Comparison of ENCODE assay signal across 23 cellular contexts in genomic region chr16:89210165-89210903, GRCh38. TPM values are rescaled to one million over a fixed set of nuclear protein-coding genes. Genes with fewer than 3 reads are reported as not detected.
DNase-seq lines count a peak whose midpoint lies in the region; TF ChIP-seq lines count a peak whose summit lies in the region.
"Had no signal": no experiment of that assay in that cellular context is flagged by ENCODE, and none has a peak within 500 bp of the region (broad histone marks: within the 10 kb centered on the region; RNA-seq: fewer than 3 reads in every experiment).

No MANE protein-coding gene starts in this region.

- H3K27me3 Mint-ChIP-seq in glutamatergic neuron (ENCODE audit: unreplicated experiment): no peaks in the 10 kb centered on the region
- H3K27me3 Mint-ChIP-seq in activated T-helper 1 cell treated with anti-CD3 and anti-CD28 coated beads, Interleukin-12 subunit alpha, Interleukin-12 subunit beta, Interleukin-2, Interleukin-4 antibody, amounts not matched to agents 30 ng/mL and 10 ng/mL and 1 ng/mL, durations not matched to agents 14 hours and 24 hours and 36 hours (ENCODE audit: insufficient read depth): peaks cover 7% of the 10 kb centered on the region

- no peak overlapping the region for H4K8ac ChIP-seq in trophoblast cell (ENCODE audit: low read depth, low read length)

- H3K4ac ChIP-seq in trophoblast cell (ENCODE audit: low read depth, low read length): no peak overlapping the region

- H2AK5ac ChIP-seq in trophoblast cell (ENCODE audit: low read length): no peak overlapping the region

- H3K4me3 Mint-ChIP-seq in glutamatergic neuron (ENCODE audit: unreplicated experiment): peak overlapping the region; percentile 56
- no peak overlapping the region for H3K4me3 Mint-ChIP-seq in activated T-helper 1 cell treated with anti-CD3 and anti-CD28 coated beads, Interleukin-12 subunit alpha, Interleukin-12 subunit beta, Interleukin-2, Interleukin-4 antibody, amounts not matched to agents 30 ng/mL and 10 ng/mL and 1 ng/mL, durations not matched to agents 14 hours and 24 hours and 36 hours
- H3K4me3 Mint-ChIP-seq: CD8-positive, alpha-beta T cell; HFFc6 had no signal

- no peak overlapping the region for H3K4me3 ChIP-seq in trophoblast cell (ENCODE audit: low read depth, low read length)
- H3K4me3 ChIP-seq in tibial nerve: no peak overlapping the region
- H3K4me3 ChIP-seq: K562, MG63, SJCRH30 had no signal

- no peak overlapping the region for H3K9ac ChIP-seq in trophoblast cell (ENCODE audit: low read length)

- peak overlapping the region; percentile 74 for H3K23ac ChIP-seq in trophoblast cell (ENCODE audit: low read length)

- H3K36me3 Mint-ChIP-seq in glutamatergic neuron (ENCODE audit: unreplicated experiment): no peaks in the 10 kb centered on the region
- no peaks in the 10 kb centered on the region for H3K36me3 Mint-ChIP-seq in activated T-helper 1 cell treated with anti-CD3 and anti-CD28 coated beads, Interleukin-12 subunit alpha, Interleukin-12 subunit beta, Interleukin-2, Interleukin-4 antibody, amounts not matched to agents 30 ng/mL and 10 ng/mL and 1 ng/mL, durations not matched to agents 14 hours and 24 hours and 36 hours (ENCODE audit: low read depth)
- H3K36me3 Mint-ChIP-seq: CD8-positive, alpha-beta T cell had no signal

- TF ChIP-seq CTCF in glutamatergic neuron (IDR thresholded peaks at IDR 0.05; ENCODE audit: partially characterized antibody, unreplicated experiment) (no peak), tibial nerve (IDR thresholded peaks at IDR 0.05) (no peak)

- H3K79me1 ChIP-seq in trophoblast cell (ENCODE audit: low read length): no peaks in the 10 kb centered on the region

- H2AFZ ChIP-seq in trophoblast cell (ENCODE audit: insufficient read depth, low read length, poor library complexity): no peak overlapping the region

- H2BK5ac ChIP-seq in trophoblast cell (ENCODE audit: low read depth, low read length, poor library complexity): no peak overlapping the region

- H3K14ac ChIP-seq in trophoblast cell (ENCODE audit: low read length): no peak overlapping the region

- no peak overlapping the region for H3K18ac ChIP-seq in trophoblast cell (ENCODE audit: low read length)

- no peaks in the 10 kb centered on the region for H3K27me3 ChIP-seq in trophoblast cell (ENCODE audit: insufficient read depth, low read length)
- H3K27me3 ChIP-seq in tibial nerve: no peaks in the 10 kb centered on the region
- H3K27me3 ChIP-seq: MG63, SJCRH30 had no signal

- H3K79me2 ChIP-seq in trophoblast cell (ENCODE audit: control insufficient read depth, insufficient read depth, low read length, poor library complexity): no peaks in the 10 kb centered on the region

- no peak overlapping the region for H2BK12ac ChIP-seq in trophoblast cell (ENCODE audit: low read length)

- peak; percentile 67 for DNase-seq in DMS 273 (lab: John Stamatoyannopoulos, UW; ENCODE audit: unreplicated experiment)
- DNase-seq in DMS 273 treated with DMSO at 0.1 percent for 48 hours (lab: John Stamatoyannopoulos, UW): no peak
- DNase-seq in NCI-H2171 (lab: John Stamatoyannopoulos, UW): peak; percentile 54
- no peak for DNase-seq in glutamatergic neuron
- no peak for DNase-seq in trophoblast cell
- no peak for DNase-seq in effector CD8-positive, alpha-beta T cell (lab: John Stamatoyannopoulos, UW)
- DNase-seq in activated T-helper 1 cell treated with anti-CD3 and anti-CD28 coated beads, Interleukin-12 subunit alpha, Interleukin-12 subunit beta, Interleukin-2, Interleukin-4 antibody, amounts not matched to agents 30 ng/mL and 10 ng/mL and 1 ng/mL, durations not matched to agents 14 hours and 24 hours and 36 hours (ENCODE audit: low spot score): no peak
- DNase-seq in tibial nerve (ENCODE audit: low spot score in 2 of 2): no peak
- DNase-seq: ACHN; Calu3; CD8-positive, alpha-beta T cell; H7; HFFc6; MG63; NCI-H1048; NCI-H1436; NCI-H187 treated with DMSO at 0.1 percent for 48 hours; NCI-H345; NCI-H774; NK-92 treated with Interleukin-12 subunit alpha and Interleukin-12 subunit beta, amount 100 ng/mL, for 24 hours had no signal

- no peak overlapping the region for H4K12ac ChIP-seq in trophoblast cell (ENCODE audit: low read depth, low read length)

- H3K4me1 ChIP-seq in trophoblast cell (ENCODE audit: control insufficient read depth in 1 of 2, insufficient read depth in 2 of 2, low read length in 2 of 2): no peaks in the 10 kb centered on the region
- H3K4me1 ChIP-seq in tibial nerve: peaks cover 0 to 8% (median 0%) of the 10 kb centered on the region in 4 donors

- H3K4me1 Mint-ChIP-seq in glutamatergic neuron (ENCODE audit: low read depth, unreplicated experiment): peaks cover 11% of the 10 kb centered on the region
- H3K4me1 Mint-ChIP-seq in activated T-helper 1 cell treated with anti-CD3 and anti-CD28 coated beads, Interleukin-12 subunit alpha, Interleukin-12 subunit beta, Interleukin-2, Interleukin-4 antibody, amounts not matched to agents 30 ng/mL and 10 ng/mL and 1 ng/mL, durations not matched to agents 14 hours and 24 hours and 36 hours (ENCODE audit: low read depth): no peaks in the 10 kb centered on the region

- intact Hi-C loops in activated T-helper 1 cell treated with anti-CD3 and anti-CD28 coated beads, Interleukin-12 subunit alpha, Interleukin-12 subunit beta, Interleukin-2, Interleukin-4 antibody, amounts not matched to agents 30 ng/mL and 10 ng/mL and 1 ng/mL, durations not matched to agents 14 hours and 24 hours and 36 hours (cut with micrococcal nuclease): loop anchor here (10.0 kb wide), 2 partner anchors 186 to 604 kb away; partner anchors contain the start of gene FANCA

- TF ChIP-seq EP300 in tibial nerve (IDR thresholded peaks at IDR 0.05): no peak

- H3K4me2 ChIP-seq in trophoblast cell (ENCODE audit: low read length): no peak overlapping the region

- H3K9me3 ChIP-seq in trophoblast cell (ENCODE audit: insufficient read depth, low read depth, low read length): no peaks in the 10 kb centered on the region
- H3K9me3 ChIP-seq in tibial nerve: no peaks in the 10 kb centered on the region
- H3K9me3 ChIP-seq: MG63, SJCRH30 had no signal

- TF ChIP-seq POLR2A in tibial nerve (IDR thresholded peaks at IDR 0.05): no peak

- H3K27ac ChIP-seq in trophoblast cell (ENCODE audit: low read depth, low read length): no peak overlapping the region
- no peak overlapping the region for H3K27ac ChIP-seq in tibial nerve
- H3K27ac ChIP-seq: 22Rv1, SJCRH30 had no signal

- no peak overlapping the region for H4K91ac ChIP-seq in trophoblast cell (ENCODE audit: low read depth, low read length)

- H3K36me3 ChIP-seq in trophoblast cell (ENCODE audit: control insufficient read depth in 1 of 2, insufficient read depth in 2 of 2, low read length in 2 of 2) (no peaks in the 10 kb centered on the region), tibial nerve (no peaks in the 10 kb centered on the region)
- H3K36me3 ChIP-seq: MG63, SJCRH30 had no signal

- no peaks in the 10 kb centered on the region for H3K9me3 Mint-ChIP-seq in glutamatergic neuron (ENCODE audit: unreplicated experiment)
- no peaks in the 10 kb centered on the region for H3K9me3 Mint-ChIP-seq in activated T-helper 1 cell treated with anti-CD3 and anti-CD28 coated beads, Interleukin-12 subunit alpha, Interleukin-12 subunit beta, Interleukin-2, Interleukin-4 antibody, amounts not matched to agents 30 ng/mL and 10 ng/mL and 1 ng/mL, durations not matched to agents 14 hours and 24 hours and 36 hours
- H3K9me3 Mint-ChIP-seq: CD8-positive, alpha-beta T cell; HFFc6 had no signal

- H3K27ac Mint-ChIP-seq in glutamatergic neuron (ENCODE audit: unreplicated experiment): peak overlapping the region; percentile 90
- no peak overlapping the region for H3K27ac Mint-ChIP-seq in activated T-helper 1 cell treated with anti-CD3 and anti-CD28 coated beads, Interleukin-12 subunit alpha, Interleukin-12 subunit beta, Interleukin-2, Interleukin-4 antibody, amounts not matched to agents 30 ng/mL and 10 ng/mL and 1 ng/mL, durations not matched to agents 14 hours and 24 hours and 36 hours
- H3K27ac Mint-ChIP-seq: CD8-positive, alpha-beta T cell; HFFc6 had no signal

- no CpG with 5 or more reads among the region's 11 CpGs for WGBS in trophoblast cell (ENCODE audit: extremely low coverage, insufficient coverage, insufficient read length)
- 69 to 76% methylated on average over 11 of the region's 11 CpGs for WGBS in tibial nerve, 2 donors

- no peak overlapping the region for H2BK120ac ChIP-seq in trophoblast cell (ENCODE audit: insufficient read depth, low read length, poor library complexity)

RNA-seq across cellular contexts. Expression of gene ZNF778, which starts 7.2 kb away (rescaled TPM):
- total RNA-seq in glutamatergic neuron (ENCODE audit: unreplicated experiment) (36.2 TPM), tibial nerve (10 to 100 TPM; 11.2 to 26.0 (median 16.2) TPM)
- polyA plus RNA-seq in trophoblast cell (2013): 11.2 and 13.0 TPM in 2 replicates
- 8.1 and 9.5 TPM in 2 replicates for total RNA-seq in activated T-helper 1 cell treated with anti-CD3 and anti-CD28 coated beads, Interleukin-12 subunit alpha, Interleukin-12 subunit beta, Interleukin-2, Interleukin-4 antibody, amounts not matched to agents 30 ng/mL and 10 ng/mL and 1 ng/mL, durations not matched to agents 14 hours and 24 hours and 36 hours

RNA-seq across cellular contexts. Expression of gene SLC22A31, which starts 10.0 kb away (rescaled TPM):
- total RNA-seq in glutamatergic neuron (ENCODE audit: unreplicated experiment) (3.9 TPM), tibial nerve (1 to 10 TPM in 2 of 4 donors, not detected in 2; 1.4 to 3.3 TPM)
- polyA plus RNA-seq in trophoblast cell (2013): 2.1 and 2.2 TPM in 2 replicates
- total RNA-seq in activated T-helper 1 cell treated with anti-CD3 and anti-CD28 coated beads, Interleukin-12 subunit alpha, Interleukin-12 subunit beta, Interleukin-2, Interleukin-4 antibody, amounts not matched to agents 30 ng/mL and 10 ng/mL and 1 ng/mL, durations not matched to agents 14 hours and 24 hours and 36 hours: 1.3 and 2.6 TPM in 2 replicates
- total RNA-seq: HFFc6, SJCRH30 had no signal

RNA-seq across cellular contexts. Expression of gene CDH15, which starts 38.8 kb away (rescaled TPM):
- total RNA-seq in glutamatergic neuron (ENCODE audit: unreplicated experiment) (12.6 TPM), tibial nerve (1 to 10 TPM in 2 of 4 donors, under 1 TPM in 2; 0.84 to 8.1 (median 1.9) TPM)
- polyA plus RNA-seq in trophoblast cell (2013): 0.07 and 0.10 TPM in 2 replicates
- not detected in 2 replicates for total RNA-seq in activated T-helper 1 cell treated with anti-CD3 and anti-CD28 coated beads, Interleukin-12 subunit alpha, Interleukin-12 subunit beta, Interleukin-2, Interleukin-4 antibody, amounts not matched to agents 30 ng/mL and 10 ng/mL and 1 ng/mL, durations not matched to agents 14 hours and 24 hours and 36 hours
- total RNA-seq: Calu3 had no signal
- polyA plus RNA-seq: K562 had no signal

Comparison
In these comparisons a context has a peak if more than half of its experiments do, and no peak if none do; other contexts are left out.
1. DNase-seq: peak in DMS 273 (single experiment) and NCI-H2171 (single experiment); none in DMS 273 treated with DMSO at 0.1 percent for 48 hours (single experiment), glutamatergic neuron (single experiment), trophoblast cell (0 of 2), effector CD8-positive, alpha-beta T cell (single experiment), activated T-helper 1 cell treated with anti-CD3 and anti-CD28 coated beads, Interleukin-12 subunit alpha, Interleukin-12 subunit beta, Interleukin-2, Interleukin-4 antibody, amounts not matched to agents 30 ng/mL and 10 ng/mL and 1 ng/mL, durations not matched to agents 14 hours and 24 hours and 36 hours (single experiment) and tibial nerve (0 of 2).